In the genomic region with DNA sequence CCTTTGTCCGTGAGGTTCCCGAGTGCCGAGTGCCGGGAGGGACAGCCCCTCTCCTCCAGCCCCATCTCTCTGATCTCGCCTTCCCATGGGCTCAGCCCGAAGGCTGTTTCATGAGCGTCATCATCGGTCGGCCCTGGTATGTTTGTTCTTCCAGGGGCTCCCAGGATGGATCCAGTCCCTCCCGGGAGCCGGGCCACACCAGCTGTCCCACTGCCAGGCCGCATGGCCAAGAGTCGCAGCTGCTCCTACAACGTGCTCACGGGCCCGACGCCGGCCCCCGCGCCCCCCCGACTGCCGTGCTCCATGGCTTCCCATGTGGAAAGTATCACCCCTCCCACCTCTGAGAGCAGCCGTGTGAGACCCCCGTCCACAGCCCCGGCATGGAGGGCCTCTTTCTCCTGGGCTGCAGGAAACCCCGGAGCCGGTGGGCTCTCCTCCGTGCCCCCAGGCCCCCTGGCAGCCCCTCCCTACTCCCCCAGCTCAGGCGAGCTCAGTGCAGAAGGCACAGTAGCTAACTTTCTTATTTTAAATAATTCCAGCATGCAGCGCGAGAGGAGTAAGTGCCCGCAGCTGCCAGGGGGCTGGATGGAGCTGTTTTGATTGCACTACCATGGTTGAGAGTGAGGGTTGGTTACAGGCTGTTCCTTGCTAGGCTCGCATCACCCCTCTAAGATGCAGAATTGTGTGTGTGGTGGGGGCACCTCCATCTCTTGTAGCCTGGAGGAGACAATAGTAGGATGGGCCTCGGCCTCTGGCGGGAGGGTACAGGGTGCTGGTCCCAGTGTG, we compare ENCODE assay signal across 1 cellular context.
TF ChIP-seq lines count a peak whose summit lies in the region.

No MANE protein-coding gene starts in this region.

TF ChIP-seq in WTC11, 78 proteins besides CTCF, POLR2A, EP300 and RAD21 (continued from another document):
- no peak for TF ChIP-seq ZNF263 (CRISPR knock-in tag; IDR thresholded peaks at IDR 0.05; ENCODE audit: low read depth)
